In genomic region chr7:107075863-107076574, GRCh38 we compare ENCODE assay signal across 17 cellular contexts. TPM values are rescaled to one million over a fixed set of nuclear protein-coding genes. Genes with fewer than 3 reads are reported as not detected.
A peak's percentile ranks its signal among the peaks of the same experiment; 100 is the strongest.
DNase-seq lines count a peak whose midpoint lies in the region; ATAC-seq lines count a peak whose summit lies in the region.
"Had no signal": no experiment of that assay in that cellular context is flagged by ENCODE, and none has a peak within 500 bp of the region (broad histone marks: within the 10 kb centered on the region; RNA-seq: fewer than 3 reads in every experiment).

No MANE protein-coding gene starts in this region.

- no peaks in the 10 kb centered on the region for H3K9me3 ChIP-seq in subcutaneous abdominal adipose tissue (ENCODE audit: control insufficient read depth in 5 of 5, low read length in 5 of 5)

- peaks cover 0 to 28% (median 20%) of the 10 kb centered on the region in 5 donors for H3K4me1 ChIP-seq in subcutaneous abdominal adipose tissue (ENCODE audit: control insufficient read depth in 5 of 5, insufficient read depth in 5 of 5, low read length in 5 of 5)

- DNase-seq in DMS 273 (lab: John Stamatoyannopoulos, UW; ENCODE audit: unreplicated experiment) (peak; percentile 39), DMS 273 treated with DMSO at 0.1 percent for 48 hours (lab: John Stamatoyannopoulos, UW) (no peak), OCI-M1 (lab: John Stamatoyannopoulos, UW) (peak; percentile 86), dermis blood vessel endothelial cell (peak; percentile 34), GM03348 (ENCODE audit: low spot score) (no peak), HCEC 1CT (no peak)
- DNase-seq: H9; KBM-7; NCI-H2029; NCI-H2171 treated with DMSO at 0.1 percent for 48 hours; NCI-H446 treated with DMSO at 0.1 percent for 48 hours; NCI-H69; NK-92 treated with Interleukin-12 subunit alpha and Interleukin-12 subunit beta, amount 100 ng/mL, for 24 hours had no signal

- no peak for ATAC-seq in HG03439 (IDR thresholded peaks at IDR 0.05; ENCODE audit: unreplicated experiment)

- H3K27ac ChIP-seq in subcutaneous abdominal adipose tissue (ENCODE audit: low read depth, low read length): peak overlapping the region; percentile 71
- H3K27ac ChIP-seq: 22Rv1, SK-N-MC had no signal

- H3K36me3 ChIP-seq in subcutaneous abdominal adipose tissue (ENCODE audit: control insufficient read depth in 5 of 5, insufficient read depth in 5 of 5, low read length in 5 of 5): peaks cover 0 to 3% (median 0%) of the 10 kb centered on the region in 5 donors

- H3K4me3 ChIP-seq in subcutaneous abdominal adipose tissue (ENCODE audit: low read depth in 1 of 5, low read length in 5 of 5): no peak overlapping the region
- H3K4me3 ChIP-seq: SK-N-MC had no signal

- no peaks in the 10 kb centered on the region for H3K27me3 ChIP-seq in subcutaneous abdominal adipose tissue (ENCODE audit: control insufficient read depth in 5 of 5, insufficient read depth in 4 of 5, low read length in 5 of 5)

- H3K9ac ChIP-seq in subcutaneous abdominal adipose tissue (ENCODE audit: low read length in 5 of 5): peak overlapping the region in 1 of 5 donors; percentile 11

RNA-seq across cellular contexts. Expression of gene PRKAR2B, which starts 31.5 kb away (rescaled TPM):
- total RNA-seq in dermis blood vessel endothelial cell: 38.5 and 57.2 TPM in 2 replicates

Comparison
In these comparisons a context has a peak if more than half of its experiments do, and no peak if none do; other contexts are left out.
1. DNase-seq: peak in DMS 273 (single experiment), OCI-M1 (single experiment) and dermis blood vessel endothelial cell (single experiment); none in DMS 273 treated with DMSO at 0.1 percent for 48 hours (single experiment), GM03348 (single experiment) and HCEC 1CT (single experiment).